30 cellular contexts compared by ENCODE assay signal in the genomic region with DNA sequence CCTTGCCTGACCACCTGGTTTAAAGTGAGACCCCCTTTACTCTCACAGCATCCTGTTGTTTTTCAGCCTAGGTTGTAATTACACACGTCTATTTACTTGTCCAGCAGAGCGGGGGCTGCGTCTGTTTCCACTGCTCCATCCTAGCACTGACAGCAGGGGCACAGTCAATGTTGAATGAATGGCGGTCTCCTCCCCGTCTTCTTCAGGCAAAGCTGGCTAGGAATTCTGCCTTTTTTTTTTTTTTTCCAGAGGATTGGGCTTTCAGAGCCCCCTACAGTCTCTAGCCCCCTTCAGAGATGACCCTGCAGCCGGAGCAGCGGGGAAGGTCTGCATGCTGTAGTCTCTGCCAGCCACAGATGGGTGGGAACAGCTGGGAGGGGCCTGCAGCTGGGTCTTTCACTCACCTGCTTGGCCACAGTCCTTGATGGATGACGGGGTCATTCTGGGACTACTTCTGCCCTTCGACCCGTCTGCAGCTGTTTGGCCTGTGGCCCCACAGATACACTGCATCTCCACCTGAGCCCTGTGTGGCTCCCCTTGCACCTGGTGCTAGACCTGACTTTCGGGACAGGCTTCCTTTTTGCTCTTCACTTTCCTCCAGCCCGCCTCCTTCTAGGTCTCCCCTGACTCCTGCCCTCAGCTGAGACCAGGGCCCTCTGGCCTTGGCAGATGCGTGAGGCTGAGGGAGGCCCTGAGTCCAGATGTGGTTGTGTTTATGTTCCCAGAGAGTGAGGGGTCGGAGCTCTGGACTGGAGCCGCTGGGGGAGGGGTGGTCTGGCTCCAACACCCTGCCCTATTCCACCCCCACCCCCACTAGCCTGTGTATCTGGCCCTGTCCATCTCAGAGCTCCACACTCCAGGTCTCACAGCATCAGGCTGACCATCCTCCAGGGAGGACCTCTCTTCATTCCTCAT. TPM values are rescaled to one million over a fixed set of nuclear protein-coding genes. Genes with fewer than 3 reads are reported as not detected.
DNase-seq lines count a peak whose midpoint lies in the region; ATAC-seq, FAIRE-seq and TF ChIP-seq lines count a peak whose summit lies in the region.
"Had no signal": no experiment of that assay in that cellular context is flagged by ENCODE, and none has a peak within 500 bp of the region (broad histone marks: within the 10 kb centered on the region; RNA-seq: fewer than 3 reads in every experiment).

No MANE protein-coding gene starts in this region.

- no peak for ATAC-seq in GM21717 (IDR thresholded peaks at IDR 0.05; ENCODE audit: unreplicated experiment)
- no peak for ATAC-seq in GM21529 (IDR thresholded peaks at IDR 0.05; ENCODE audit: unreplicated experiment)
- ATAC-seq: activated CD4-positive, alpha-beta T cell treated with anti-CD3 and anti-CD28 coated beads for 36 hours; activated CD8-positive, alpha-beta T cell treated with anti-CD3 and anti-CD28 coated beads, Interleukin-2, amount 10 ng/mL, durations not matched to agents 7 days and 5 days; body of pancreas; SK-N-SH treated with all-trans-retinoic acid at 6 μM for 48 hours had no signal

- POLR2A ChIA-PET in HEK293 (lab: Yijun Ruan, JAX) (interaction anchor here (0.7 kb wide), 1 partner anchor 340 kb away, joined by 3 read pairs; no protein-coding TSS in a partner anchor), RWPE1 (lab: Yijun Ruan, JAX; ENCODE audit: low non-redundant PET) (interaction anchor here (0.5 to 0.6 kb wide), 3 partner anchors 8 to 1444 kb away, joined by 3 to 4 read pairs (median 3); no protein-coding TSS in a partner anchor)

- H3K27me3 ChIP-seq in small intestine (ENCODE audit: control insufficient read depth in 2 of 2, insufficient read depth in 2 of 2, low read length in 2 of 2): peaks cover 0 to 4% of the 10 kb centered on the region in 2 donors

- CTCF ChIA-PET in HEK293 (lab: Yijun Ruan, JAX): interaction anchor here (1.2 kb wide), 1 partner anchor 177 kb away, joined by 4 read pairs; no protein-coding TSS in a partner anchor
- CTCF ChIA-PET in RWPE1 (lab: Yijun Ruan, JAX): interaction anchor here (0.6 to 1.1 kb wide), 3 partner anchors 13 to 166 kb away, joined by 3 to 4 read pairs (median 3); no protein-coding TSS in a partner anchor

- H3K9me3 ChIP-seq in HEK293 (ENCODE audit: control insufficient read depth, insufficient read depth, low read depth, low read length): no peaks in the 10 kb centered on the region
- H3K9me3 ChIP-seq in small intestine (ENCODE audit: control insufficient read depth, low read depth): no peaks in the 10 kb centered on the region
- H3K9me3 ChIP-seq: body of pancreas, mucosa of descending colon, pancreas, sigmoid colon had no signal

- H3K36me3 ChIP-seq in HEK293 (ENCODE audit: control insufficient read depth in 2 of 2, insufficient read depth in 1 of 2, low read length in 2 of 2) (peaks cover 4 to 40% of the 10 kb centered on the region in 2 experiments; a peak in 2 of 3 replicates), small intestine (ENCODE audit: control insufficient read depth in 2 of 2, insufficient read depth in 2 of 2, low read length in 2 of 2) (peaks cover 3% of the 10 kb centered on the region in 2 donors)
- H3K36me3 ChIP-seq: BLaER1 treated with 17β-estradiol and CSF1 and Interleukin-3, amounts not matched to agents 10 nM and 100 nM; pancreas; sigmoid colon had no signal

- 43 to 68% (median 46%) methylated on average over 15 of the region's 15 CpGs for WGBS in small intestine, 3 donors

- no peak overlapping the region for H3K4me3 ChIP-seq in HEK293 (ENCODE audit: low read depth, low read length)
- no peak overlapping the region for H3K4me3 ChIP-seq in fibroblast of villous mesenchyme (ENCODE audit: low read depth, low read length)
- H3K4me3 ChIP-seq in small intestine (ENCODE audit: low read depth in 1 of 2, low read length in 2 of 2): no peak overlapping the region
- H3K4me3 ChIP-seq: BLaER1 treated with 17β-estradiol and CSF1 and Interleukin-3, amounts not matched to agents 10 nM and 100 nM; body of pancreas; lung; mucosa of descending colon; pancreas; sigmoid colon had no signal

- H3K4me1 ChIP-seq in HEK293 (ENCODE audit: control insufficient read depth, insufficient read depth, low read length) (no peaks in the 10 kb centered on the region), small intestine (ENCODE audit: control insufficient read depth in 2 of 2, insufficient read depth in 1 of 2, low read depth in 1 of 2, low read length in 1 of 2) (peaks cover 0 to 3% of the 10 kb centered on the region in 2 donors)
- H3K4me1 ChIP-seq: BLaER1 treated with 17β-estradiol and CSF1 and Interleukin-3, amounts not matched to agents 10 nM and 100 nM had no signal

- FAIRE-seq in small intestine (lab: Jason Lieb, UNC): no peak
- FAIRE-seq: endothelial cell of umbilical vein, GM19239, pancreas, urothelium cell line had no signal

- H3K27ac ChIP-seq in HEK293 (ENCODE audit: extremely low read depth, low read depth, low read length) (no peak overlapping the region), RWPE1 (peak overlapping the region; percentile 88), small intestine (ENCODE audit: low read depth in 1 of 2, low read length in 1 of 2) (no peak overlapping the region)
- H3K27ac ChIP-seq: BLaER1 treated with 17β-estradiol and CSF1 and Interleukin-3, amounts not matched to agents 10 nM and 100 nM; body of pancreas; pancreas had no signal

- DNase-seq in RWPE1 (ENCODE audit: low spot score) (no peak), fibroblast of villous mesenchyme (ENCODE audit: low read depth) (peak; percentile 53), small intestine (peak; percentile 22), NCI-H1436 treated with DMSO at 0.1 percent for 48 hours (lab: John Stamatoyannopoulos, UW) (no peak), KG1 (lab: John Stamatoyannopoulos, UW) (no peak)
- DNase-seq: activated CD4-positive, alpha-beta T cell treated with anti-CD3 and anti-CD28 coated beads for 36 hours; activated CD8-positive, alpha-beta T cell treated with anti-CD3 and anti-CD28 coated beads, Interleukin-2, amount 10 ng/mL, durations not matched to agents 7 days and 5 days; activated effector memory CD4-positive, alpha-beta T cell treated with Interleukin-2 at 50 U/mL for 16 hours; GDM1; glutamatergic neuron; mucosa of descending colon; NCI-H1092 treated with DMSO at 0.1 percent for 48 hours; NCI-H187 treated with DMSO at 0.1 percent for 48 hours; nephron progenitor cell; sigmoid colon; stimulated activated naive CD4-positive, alpha-beta T cell had no signal

- TF ChIP-seq CTCF in HEK293 (tag by site-specific recombination; IDR thresholded peaks at IDR 0.05) (no peak), RWPE1 (conservative IDR thresholded peaks at IDR 0.05; ENCODE audit: low read depth) (no peak), fibroblast of villous mesenchyme (IDR thresholded peaks at IDR 0.05; ENCODE audit: insufficient read depth, low read depth, low read length) (no peak)

TF ChIP-seq in HEK293, 187 proteins besides CTCF, POLR2A, EP300 and RAD21:
- TF ChIP-seq ZNF629 (tag by site-specific recombination; IDR thresholded peaks at IDR 0.05): no peak
- TF ChIP-seq, protein P1, sequence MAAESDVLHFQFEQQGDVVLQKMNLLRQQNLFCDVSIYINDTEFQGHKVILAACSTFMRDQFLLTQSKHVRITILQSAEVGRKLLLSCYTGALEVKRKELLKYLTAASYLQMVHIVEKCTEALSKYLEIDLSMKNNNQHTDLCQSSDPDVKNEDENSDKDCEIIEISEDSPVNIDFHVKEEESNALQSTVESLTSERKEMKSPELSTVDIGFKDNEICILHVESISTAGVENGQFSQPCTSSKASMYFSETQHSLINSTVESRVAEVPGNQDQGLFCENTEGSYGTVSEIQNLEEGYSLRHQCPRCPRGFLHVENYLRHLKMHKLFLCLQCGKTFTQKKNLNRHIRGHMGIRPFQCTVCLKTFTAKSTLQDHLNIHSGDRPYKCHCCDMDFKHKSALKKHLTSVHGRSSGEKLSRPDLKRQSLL (tag by site-specific recombination; IDR thresholded peaks at IDR 0.05): peak; percentile 42; the same call in 1 of the 2 replicates

RNA-seq across cellular contexts. Expression of a gene that starts 8.0 kb away (rescaled TPM):
- 19.9 and 66.7 TPM in 2 replicates for total RNA-seq in fibroblast of villous mesenchyme
- 10 to 100 TPM in 2 of 3 donors, 1 to 10 TPM in 1; 5.4 to 30.0 (median 12.2) TPM for polyA plus RNA-seq in small intestine
- total RNA-seq: activated CD8-positive, alpha-beta T cell treated with anti-CD3 and anti-CD28 coated beads, Interleukin-2, amount 10 ng/mL, durations not matched to agents 7 days and 5 days; body of pancreas; cerebellum; kidney epithelial cell had no signal

RNA-seq across cellular contexts. Expression of a gene that starts 58.3 kb away (rescaled TPM):
- under 0.01 TPM in 1 of 2 replicates, not detected in the other for total RNA-seq in fibroblast of villous mesenchyme
- polyA plus RNA-seq in small intestine: 1 to 10 TPM in 2 of 3 donors, under 1 TPM in 1; 0.46 to 5.8 (median 3.2) TPM
- total RNA-seq: temporal lobe had no signal

Comparison
In these comparisons a context has a peak if more than half of its experiments do, and no peak if none do; other contexts are left out.
1. DNase-seq: peak in fibroblast of villous mesenchyme (single experiment) and small intestine (single experiment); none in RWPE1 (single experiment), NCI-H1436 treated with DMSO at 0.1 percent for 48 hours (single experiment) and KG1 (single experiment).